ENCODE assay signal across 8 cellular contexts in genomic region chr9:26946753-26947727, GRCh38. TPM values are rescaled to one million over a fixed set of nuclear protein-coding genes. Genes with fewer than 3 reads are reported as not detected.
DNase-seq lines count a peak whose midpoint lies in the region; TF ChIP-seq lines count a peak whose summit lies in the region.

TSS of gene PLAA (minus strand) at chr9:26947242. CDS start at chr9:26947045, 197 bp downstream.

- TF ChIP-seq EP300 in suprapubic skin (IDR thresholded peaks at IDR 0.05), result no peak

- no peaks in the 10 kb centered on the region for H4K20me1 ChIP-seq in H9 (ENCODE audit: control insufficient read depth, insufficient read depth, insufficient read length)

- no peak within 1 kb of the TSS; the same call in 1 of the 2 replicates for H3K4ac ChIP-seq in H9 (ENCODE audit: low read depth, low read length)

- H3K9me3 ChIP-seq in H9 (ENCODE audit: control insufficient read depth, low read depth, low read length), result no peaks in the 10 kb centered on the region
- no peaks in the 10 kb centered on the region; the same call in 1 of the 2 replicates for H3K9me3 ChIP-seq in MG63
- no peaks in the 10 kb centered on the region for H3K9me3 ChIP-seq in suprapubic skin

- peak within 1 kb of the TSS; percentile 17 for H2AFZ ChIP-seq in H9 (ENCODE audit: low read length)

- no peak within 1 kb of the TSS for H2BK12ac ChIP-seq in H9 (ENCODE audit: insufficient read length, low read depth, low read length)

- H3K4me3 Mint-ChIP-seq in H9, result peak within 1 kb of the TSS; percentile 88 to 95
- H3K4me3 Mint-ChIP-seq in activated naive CD4-positive, alpha-beta T cell treated with anti-CD3 and anti-CD28 coated beads, Interleukin-2, amount 10 ng/mL, durations not matched to agents 7 days and 5 days, result peak within 1 kb of the TSS; percentile 86

- H3K14ac ChIP-seq in H9 (ENCODE audit: insufficient read depth, low read length), result peak within 1 kb of the TSS; percentile 97

- no peak within 1 kb of the TSS for H3K23ac ChIP-seq in H9 (ENCODE audit: insufficient read length, low read depth, low read length)

- H3K23me2 ChIP-seq in H9 (ENCODE audit: insufficient read length, low read depth, low read length, poor library complexity, severe bottlenecking), result peaks cover 8% of the 10 kb centered on the region

- no CpG with 5 or more reads among the region's 76 CpGs for WGBS in H9 (ENCODE audit: extremely low coverage, insufficient read length, low lambda C conversion rate)
- WGBS in suprapubic skin, result under 1% methylated on average over 21 of the region's 76 CpGs

- H4K5ac ChIP-seq in H9 (ENCODE audit: insufficient read length, low read depth, low read length), result peak within 1 kb of the TSS; percentile 75

- no peaks in the 10 kb centered on the region for H3K4me1 ChIP-seq in H9 (ENCODE audit: insufficient read depth, low read length)
- H3K4me1 ChIP-seq in suprapubic skin, result peaks cover 30% of the 10 kb centered on the region

- no peak within 1 kb of the TSS for H2BK5ac ChIP-seq in H9 (ENCODE audit: insufficient read length, low read length)

- H3K79me2 ChIP-seq in H9 (ENCODE audit: insufficient read depth, low read length), result peaks cover 38% of the 10 kb centered on the region

- DNase-seq in G401 (ENCODE audit: low spot score) (peak; percentile 91), H9 (peak; percentile 92), MG63 (peak; percentile 89), SK-N-DZ (ENCODE audit: low spot score) (peak; percentile 59), germinal center (ENCODE audit: low spot score) (peak; percentile 89), nucleus accumbens (lab: John Stamatoyannopoulos, UW) (peak; percentile 34 to 97 (median 90)), suprapubic skin (ENCODE audit: low spot score in 2 of 2) (peak; percentile 93 to 94)
- DNase-seq in activated naive CD4-positive, alpha-beta T cell treated with anti-CD3 and anti-CD28 coated beads, Interleukin-2, amount 10 ng/mL, durations not matched to agents 7 days and 5 days, result peak; percentile 90

- no peak within 1 kb of the TSS for H4K8ac ChIP-seq in H9 (replicated peaks; ENCODE audit: insufficient read length, low read depth, low read length)

- H3K79me1 ChIP-seq in H9 (ENCODE audit: insufficient read depth, low read depth, low read length, poor library complexity, severe bottlenecking), result no peaks in the 10 kb centered on the region

- in situ Hi-C loops in G401 (cut with HindIII; ENCODE audit: low sequenced_read_pairs), result no loop called here

- TF ChIP-seq CTCF in H9 (conservative IDR thresholded peaks at IDR 0.05) (0 out of 3 replicates have a peak, but pooled peaks have one; percentile 28), suprapubic skin (IDR thresholded peaks at IDR 0.05) (no peak)

- peaks cover 4 to 10% (median 7%) of the 10 kb centered on the region in 3 experiments; a peak in 4 of 7 replicates for H3K36me3 Mint-ChIP-seq in H9 (ENCODE audit: insufficient read depth in 1 of 3, low read depth in 3 of 3)
- peaks cover 19% of the 10 kb centered on the region for H3K36me3 Mint-ChIP-seq in activated naive CD4-positive, alpha-beta T cell treated with anti-CD3 and anti-CD28 coated beads, Interleukin-2, amount 10 ng/mL, durations not matched to agents 7 days and 5 days

- H3K4me3 ChIP-seq in MG63, result peak within 1 kb of the TSS; percentile 95
- peak within 1 kb of the TSS; percentile 98 for H3K4me3 ChIP-seq in suprapubic skin

- peaks cover 17 to 22% of the 10 kb centered on the region in 2 experiments for H3K4me1 Mint-ChIP-seq in H9
- H3K4me1 Mint-ChIP-seq in activated naive CD4-positive, alpha-beta T cell treated with anti-CD3 and anti-CD28 coated beads, Interleukin-2, amount 10 ng/mL, durations not matched to agents 7 days and 5 days, result peaks cover 43% of the 10 kb centered on the region

- H3K4me2 ChIP-seq in H9 (ENCODE audit: insufficient read depth, insufficient read length, low read length), result peak within 1 kb of the TSS; percentile 98

- no peak within 1 kb of the TSS for H2BK20ac ChIP-seq in H9 (ENCODE audit: low read depth, low read length, poor library complexity, severe bottlenecking)

- H3K27me3 Mint-ChIP-seq in H9 (ENCODE audit: low read depth), result no peaks in the 10 kb centered on the region
- peaks cover 3% of the 10 kb centered on the region for H3K27me3 Mint-ChIP-seq in activated naive CD4-positive, alpha-beta T cell treated with anti-CD3 and anti-CD28 coated beads, Interleukin-2, amount 10 ng/mL, durations not matched to agents 7 days and 5 days

- peak within 1 kb of the TSS; percentile 100 for H3K27ac Mint-ChIP-seq in H9
- H3K27ac Mint-ChIP-seq in activated naive CD4-positive, alpha-beta T cell treated with anti-CD3 and anti-CD28 coated beads, Interleukin-2, amount 10 ng/mL, durations not matched to agents 7 days and 5 days, result peak within 1 kb of the TSS; percentile 95

- CTCF ChIA-PET in activated naive CD4-positive, alpha-beta T cell treated with anti-CD3 and anti-CD28 coated beads, Interleukin-2, amount 10 ng/mL, durations not matched to agents 7 days and 5 days (lab: Charles Lee), result no interaction called here

- no peak within 1 kb of the TSS for H2AK5ac ChIP-seq in H9 (ENCODE audit: insufficient read length, low read length)

- peak within 1 kb of the TSS; percentile 98 for H3K18ac ChIP-seq in H9 (ENCODE audit: insufficient read length, low read depth, low read length)

- no peak within 1 kb of the TSS for H3K56ac ChIP-seq in H9 (ENCODE audit: insufficient read length, low read depth, low read length)

- no peak within 1 kb of the TSS for H3T11ph ChIP-seq in H9 (ENCODE audit: low read length)

- peak within 1 kb of the TSS; percentile 33 for H3K27ac ChIP-seq in H9 (ENCODE audit: insufficient read length, low read depth, low read length)
- H3K27ac ChIP-seq in suprapubic skin, result peak within 1 kb of the TSS; percentile 98

- no peaks in the 10 kb centered on the region for H3K27me3 ChIP-seq in H9 (ENCODE audit: insufficient read depth, low read length)
- H3K27me3 ChIP-seq in MG63, result no peaks in the 10 kb centered on the region
- H3K27me3 ChIP-seq in suprapubic skin, result no peaks in the 10 kb centered on the region

- no peak within 1 kb of the TSS for H4K91ac ChIP-seq in H9 (ENCODE audit: insufficient read length, low read depth, low read length)

- H3K9me3 Mint-ChIP-seq in H9, result no peaks in the 10 kb centered on the region
- no peaks in the 10 kb centered on the region for H3K9me3 Mint-ChIP-seq in activated naive CD4-positive, alpha-beta T cell treated with anti-CD3 and anti-CD28 coated beads, Interleukin-2, amount 10 ng/mL, durations not matched to agents 7 days and 5 days

- peak within 1 kb of the TSS; percentile 87 for H2BK120ac ChIP-seq in H9 (ENCODE audit: low read depth, low read length, poor library complexity, severe bottlenecking)

- no peak for TF ChIP-seq POLR2A in suprapubic skin (IDR thresholded peaks at IDR 0.05)

- H2BK15ac ChIP-seq in H9 (ENCODE audit: low read depth, low read length), result no peak within 1 kb of the TSS

- H3K36me3 ChIP-seq in MG63 (peaks cover 9% of the 10 kb centered on the region), suprapubic skin (no peaks in the 10 kb centered on the region)

- peak within 1 kb of the TSS; percentile 97 for H3K9ac ChIP-seq in H9 (ENCODE audit: extremely low read depth, insufficient read length, low read length)

RNA-seq across cellular contexts. Expression of gene PLAA, which starts in this region (rescaled TPM):
- 19.8 and 23.4 TPM in 2 replicates for total RNA-seq in G401 (2014; rRNA removed; shearing (Covaris generic))
- total RNA-seq in H9 (2021) (64.3 and 65.0 TPM in 2 replicates), suprapubic skin (10 to 100 TPM; 27.4 to 31.5 (median 29.5) TPM)
- 25.4 and 37.9 TPM in 2 replicates for total RNA-seq in MG63 (2014; rRNA removed; shearing (Covaris generic); ENCODE audit: low replicate concordance)
- polyA plus RNA-seq in SK-N-DZ (2014; cell fraction: cytosol; rRNA removed), result 7.6 and 8.1 TPM in 2 replicates
- polyA plus RNA-seq in SK-N-DZ (2014; cell fraction: nucleus; rRNA removed), result 3.4 and 7.5 TPM in 2 replicates

Comparison
In these comparisons a context has a peak if more than half of its experiments do, and no peak if none do; other contexts are left out.
1. Peak in every context shown above with its lines: DNase-seq, H3K4me3 ChIP-seq and H3K27ac ChIP-seq.